Comparison of ENCODE assay signal across 25 cellular contexts in the genomic region with DNA sequence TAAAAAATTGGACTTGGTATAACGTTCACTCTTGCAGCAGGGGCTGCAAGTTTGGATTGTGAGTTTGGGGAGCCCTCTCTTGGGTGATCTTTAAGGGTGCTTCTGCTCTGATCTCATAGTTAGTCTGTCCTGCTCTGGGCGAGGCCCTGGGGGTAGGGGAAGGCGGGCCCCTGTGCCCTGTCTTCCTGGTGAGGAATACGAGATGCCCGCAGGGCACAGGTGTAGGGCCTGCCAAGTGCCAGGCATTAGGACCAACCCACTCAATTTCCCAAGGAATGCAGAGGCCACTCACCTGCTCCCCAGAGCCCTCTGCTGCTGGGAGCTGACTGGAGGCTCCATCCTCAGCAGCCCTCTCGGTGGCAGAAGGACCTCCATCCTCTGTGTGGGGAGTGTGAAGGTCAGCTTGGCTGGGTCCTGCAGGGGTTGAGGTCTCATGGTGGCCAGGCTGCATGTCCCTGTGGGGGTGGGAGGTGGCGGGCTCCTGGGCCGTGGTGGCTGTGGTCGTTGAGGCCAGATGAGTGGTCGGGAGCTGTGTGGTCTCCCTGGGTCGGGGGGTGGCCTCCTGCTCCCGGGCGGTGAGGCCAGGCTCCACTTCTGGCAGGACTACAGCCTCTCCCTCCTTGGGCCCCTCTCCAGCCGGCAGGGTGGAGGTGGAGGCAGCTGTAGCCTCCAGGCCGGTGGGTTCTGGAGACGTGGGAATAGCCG.
"Had no signal": no experiment of that assay in that cellular context is flagged by ENCODE, and none has a peak within 500 bp of the region (broad histone marks: within the 10 kb centered on the region; RNA-seq: fewer than 3 reads in every experiment).

No MANE protein-coding gene starts in this region.

- H3K4me3 ChIP-seq: lower lobe of right lung, ovary, spleen, testis, tibial nerve had no signal

- H3K4me1 Mint-ChIP-seq: natural killer cell had no signal

- FAIRE-seq: colon had no signal

- ATAC-seq: left colon; natural killer cell; sciatic nerve; stimulated activated memory B cell treated with anti-CD40 and anti-IgM and Interleukin-4, amounts not matched to agents 10 μg/mL and 1 μg/mL and 100 μg/mL, for 72 hours had no signal

- H3K27me3 ChIP-seq: ovary, spleen, testis, tibial nerve had no signal

- H3K9me3 Mint-ChIP-seq: dendritic cell treated with granulocyte-macrophage colony-stimulating factor and Interleukin-4, amounts not matched to agents 40 ng/mL and 50 ng/mL, for 4 days; memory B cell; mesothelial cell of epicardium; natural killer cell; neural crest cell; stimulated activated memory B cell treated with anti-CD40 and anti-IgM and Interleukin-4, amounts not matched to agents 10 μg/mL and 1 μg/mL and 100 μg/mL, for 72 hours; stimulated activated naive CD8-positive, alpha-beta T cell treated with anti-CD3 and anti-CD28 coated beads, Interleukin-15, Interleukin-2, amounts not matched to agents 100 ng/mL and 50 ng/mL, for 24 hours had no signal

- H3K27me3 Mint-ChIP-seq: dendritic cell treated with granulocyte-macrophage colony-stimulating factor and Interleukin-4, amounts not matched to agents 40 ng/mL and 50 ng/mL, for 4 days; stimulated activated naive CD8-positive, alpha-beta T cell treated with anti-CD3 and anti-CD28 coated beads, Interleukin-15, Interleukin-2, amounts not matched to agents 100 ng/mL and 50 ng/mL, for 24 hours had no signal

- H3K27ac ChIP-seq: lower lobe of right lung, ovary, spleen, testis, tibial nerve had no signal

- H3K9me3 ChIP-seq: lower lobe of right lung, ovary, spleen, testis, tibial nerve had no signal

- H3K4me3 Mint-ChIP-seq: dendritic cell treated with granulocyte-macrophage colony-stimulating factor and Interleukin-4, amounts not matched to agents 40 ng/mL and 50 ng/mL, for 4 days; memory B cell; mesothelial cell of epicardium; natural killer cell; neural crest cell; stimulated activated memory B cell treated with anti-CD40 and anti-IgM and Interleukin-4, amounts not matched to agents 10 μg/mL and 1 μg/mL and 100 μg/mL, for 72 hours; stimulated activated naive CD8-positive, alpha-beta T cell treated with anti-CD3 and anti-CD28 coated beads, Interleukin-15, Interleukin-2, amounts not matched to agents 100 ng/mL and 50 ng/mL, for 24 hours had no signal

- H3K36me3 ChIP-seq: ovary, spleen, tibial nerve had no signal

- DNase-seq: cerebellar nuclear complex; erythroblast; foreskin melanocyte; head of caudate nucleus; hippocampal formation; left colon; lower lobe of right lung; natural killer cell; nucleus accumbens; ovary; spleen; stimulated activated CD4-positive, alpha-beta T cell treated with anti-CD3 and anti-CD28 coated beads, Interleukin-15, amount 100 ng/mL, for 24 hours; stimulated activated CD4-positive, alpha-beta T cell treated with anti-CD3 and anti-CD28 coated beads, Interleukin-1b, Interleukin-23, amount 100 ng/mL, for 48 hours; stimulated activated CD4-positive, alpha-beta T cell treated with anti-CD3 and anti-CD28 coated beads, Interleukin-4, amount 100 ng/mL, for 24 hours; testis had no signal

- H3K36me3 Mint-ChIP-seq: memory B cell; natural killer cell; stimulated activated memory B cell treated with anti-CD40 and anti-IgM and Interleukin-4, amounts not matched to agents 10 μg/mL and 1 μg/mL and 100 μg/mL, for 72 hours had no signal

- H3K27ac Mint-ChIP-seq: dendritic cell treated with granulocyte-macrophage colony-stimulating factor and Interleukin-4, amounts not matched to agents 40 ng/mL and 50 ng/mL, for 4 days; memory B cell; mesothelial cell of epicardium; natural killer cell; progenitor cell of endocrine pancreas; stimulated activated memory B cell treated with anti-CD40 and anti-IgM and Interleukin-4, amounts not matched to agents 10 μg/mL and 1 μg/mL and 100 μg/mL, for 72 hours; stimulated activated naive CD8-positive, alpha-beta T cell treated with anti-CD3 and anti-CD28 coated beads, Interleukin-15, Interleukin-2, amounts not matched to agents 100 ng/mL and 50 ng/mL, for 24 hours had no signal

- H3K4me1 ChIP-seq: testis, tibial nerve had no signal
